23 cellular contexts compared by ENCODE assay signal in genomic region chr5:145520335-145520734, GRCh38.
"Had no signal": no experiment of that assay in that cellular context is flagged by ENCODE, and none has a peak within 500 bp of the region (broad histone marks: within the 10 kb centered on the region; RNA-seq: fewer than 3 reads in every experiment).

No MANE protein-coding gene starts in this region.

- H3K4me3 Mint-ChIP-seq: effector memory CD8-positive, alpha-beta T cell; naive B cell; nephron; stimulated activated memory B cell treated with anti-CD40 and anti-IgM and Interleukin-4, amounts not matched to agents 10 μg/mL and 1 μg/mL and 100 μg/mL, for 72 hours; stimulated activated naive CD8-positive, alpha-beta T cell treated with anti-CD3 and anti-CD28 coated beads, Interleukin-15, Interleukin-2, amounts not matched to agents 100 ng/mL and 50 ng/mL, for 24 hours had no signal

- H3K4me1 Mint-ChIP-seq: naive B cell; nephron; stimulated activated memory B cell treated with anti-CD40 and anti-IgM and Interleukin-4, amounts not matched to agents 10 μg/mL and 1 μg/mL and 100 μg/mL, for 72 hours had no signal

- H3K9me3 ChIP-seq: neutrophil, upper lobe of right lung, vagina had no signal

- H3K4me3 ChIP-seq: esophagus squamous epithelium, gastroesophageal sphincter, lung, psoas muscle, spleen, tibial artery, upper lobe of right lung, vagina had no signal

- DNase-seq: effector memory CD8-positive, alpha-beta T cell; esophagus squamous epithelium; foreskin fibroblast; glutamatergic neuron; left colon; left ventricle myocardium superior; mesendoderm; naive B cell; psoas muscle; spleen; stimulated activated CD4-positive, alpha-beta T cell treated with anti-CD3 and anti-CD28 coated beads, Interleukin-15, amount 100 ng/mL, for 24 hours; stimulated activated CD4-positive, alpha-beta T cell treated with anti-CD3 and anti-CD28 coated beads, Interleukin-1b, Interleukin-23, amount 100 ng/mL, for 48 hours; stimulated activated CD4-positive, alpha-beta T cell treated with anti-CD3 and anti-CD28 coated beads, Interleukin-4, amount 100 ng/mL, for 24 hours; tibial artery; upper lobe of right lung had no signal

- ATAC-seq: effector memory CD8-positive, alpha-beta T cell; gastroesophageal sphincter; left colon; left ventricle myocardium superior; psoas muscle; sciatic nerve; stimulated activated memory B cell treated with anti-CD40 and anti-IgM and Interleukin-4, amounts not matched to agents 10 μg/mL and 1 μg/mL and 100 μg/mL, for 72 hours; upper lobe of right lung had no signal

- H3K36me3 ChIP-seq: esophagus squamous epithelium, gastroesophageal sphincter, neutrophil, spleen, tibial artery, upper lobe of right lung, vagina had no signal

- H3K27ac Mint-ChIP-seq: effector memory CD8-positive, alpha-beta T cell; naive B cell; nephron; stimulated activated memory B cell treated with anti-CD40 and anti-IgM and Interleukin-4, amounts not matched to agents 10 μg/mL and 1 μg/mL and 100 μg/mL, for 72 hours; stimulated activated naive CD8-positive, alpha-beta T cell treated with anti-CD3 and anti-CD28 coated beads, Interleukin-15, Interleukin-2, amounts not matched to agents 100 ng/mL and 50 ng/mL, for 24 hours had no signal

- H3K27me3 ChIP-seq: esophagus squamous epithelium, gastroesophageal sphincter, neutrophil, spleen, tibial artery, upper lobe of right lung, vagina had no signal

- H3K4me1 ChIP-seq: gastroesophageal sphincter, psoas muscle, spleen, tibial artery, upper lobe of right lung had no signal

- H3K36me3 Mint-ChIP-seq: naive B cell; stimulated activated memory B cell treated with anti-CD40 and anti-IgM and Interleukin-4, amounts not matched to agents 10 μg/mL and 1 μg/mL and 100 μg/mL, for 72 hours had no signal

- H3K27ac ChIP-seq: esophagus squamous epithelium, gastroesophageal sphincter, neutrophil, psoas muscle, spleen, tibial artery, upper lobe of right lung, vagina had no signal

- H3K27me3 Mint-ChIP-seq: effector memory CD8-positive, alpha-beta T cell; naive B cell; stimulated activated memory B cell treated with anti-CD40 and anti-IgM and Interleukin-4, amounts not matched to agents 10 μg/mL and 1 μg/mL and 100 μg/mL, for 72 hours; stimulated activated naive CD8-positive, alpha-beta T cell treated with anti-CD3 and anti-CD28 coated beads, Interleukin-15, Interleukin-2, amounts not matched to agents 100 ng/mL and 50 ng/mL, for 24 hours had no signal
